In the genomic region with DNA sequence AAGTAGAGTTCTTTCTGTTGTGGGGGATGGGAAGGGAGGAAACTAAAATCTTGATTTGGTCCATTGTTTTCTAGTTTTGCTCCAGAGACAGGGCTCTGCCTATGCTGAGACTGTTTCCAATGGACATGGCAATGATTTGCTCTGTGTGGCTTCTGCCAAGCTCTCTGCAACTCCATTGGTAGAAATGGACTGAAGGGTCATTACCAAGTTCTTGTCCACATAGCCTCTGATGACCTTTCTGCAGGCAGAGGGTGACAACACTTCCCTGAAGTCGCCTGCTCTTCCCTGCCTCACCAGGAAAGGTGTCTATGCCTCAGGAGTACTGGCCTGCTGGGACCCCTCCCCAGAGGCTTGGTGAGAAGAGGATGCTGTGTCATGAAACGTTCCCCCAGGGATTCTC, we compare ENCODE assay signal across 33 cellular contexts. TPM values are rescaled to one million over a fixed set of nuclear protein-coding genes. Genes with fewer than 3 reads are reported as not detected.
"Had no signal": no experiment of that assay in that cellular context is flagged by ENCODE, and none has a peak within 500 bp of the region (broad histone marks: within the 10 kb centered on the region; RNA-seq: fewer than 3 reads in every experiment).

No MANE protein-coding gene starts in this region.

- H3K27ac ChIP-seq: neural progenitor cell, ovary, parathyroid adenoma, psoas muscle, skin epidermis, spleen, stomach, thoracic aorta, tibial artery, transverse colon, upper lobe of right lung, uterus had no signal

- H3K4me3 Mint-ChIP-seq: naive thymus-derived CD4-positive, alpha-beta T cell; natural killer cell; nephron; neural progenitor cell; stimulated activated naive B cell treated with anti-CD40 and anti-IgM and Interleukin-4, amounts not matched to agents 10 μg/mL and 1 μg/mL and 100 μg/mL, for 72 hours; stimulated activated naive CD8-positive, alpha-beta T cell treated with anti-CD3 and anti-CD28 coated beads, Interleukin-15, Interleukin-2, amounts not matched to agents 100 ng/mL and 50 ng/mL, for 24 hours; type B pancreatic cell had no signal

- H3K36me3 ChIP-seq: neural progenitor cell, ovary, spleen, stomach, thoracic aorta, tibial artery, transverse colon, upper lobe of right lung, uterus had no signal

- H3K27me3 ChIP-seq: neural progenitor cell, ovary, stomach, transverse colon, upper lobe of right lung, uterus had no signal

- H2AFZ ChIP-seq: neural progenitor cell, parathyroid adenoma had no signal

- H3K9me3 ChIP-seq: ovary, transverse colon, upper lobe of right lung, uterus had no signal

- H3K36me3 Mint-ChIP-seq: natural killer cell, neural progenitor cell, type B pancreatic cell had no signal

- H3K4me1 ChIP-seq: neural progenitor cell, parathyroid adenoma, spleen, stomach, tibial artery, transverse colon, upper lobe of right lung, uterus had no signal

- H3K9ac ChIP-seq: neural progenitor cell, parathyroid adenoma had no signal

- DNase-seq: naive thymus-derived CD4-positive, alpha-beta T cell; natural killer cell; occipital lobe; ovary; posterior cingulate gyrus; psoas muscle; right cardiac atrium; spleen; stimulated activated CD4-positive, alpha-beta T cell treated with anti-CD3 and anti-CD28 coated beads, Interleukin-12 subunit alpha, Interleukin-12 subunit beta, amount 100 ng/mL, for 4 hours; stimulated activated CD4-positive, alpha-beta T cell treated with anti-CD3 and anti-CD28 coated beads, Interleukin-1b, Interleukin-23, amount 100 ng/mL, for 48 hours; stimulated activated CD4-positive, alpha-beta T cell treated with anti-CD3 and anti-CD28 coated beads, Interleukin-4, amount 100 ng/mL, for 1 hour; stimulated activated CD4-positive, alpha-beta T cell treated with anti-CD3 and anti-CD28 coated beads, Interleukin-4, amount 100 ng/mL, for 4 hours; stimulated activated CD8-positive, alpha-beta memory T cell treated with anti-CD3 and anti-CD28 coated beads, Interleukin-4, amount 100 ng/mL, for 48 hours; stimulated activated naive B cell treated with anti-CD40 and anti-IgM and Interleukin-4, amounts not matched to agents 10 μg/mL and 1 μg/mL and 100 μg/mL, for 72 hours; stimulated activated naive CD4-positive, alpha-beta T cell treated with Interleukin-2 at 50 U/mL for 16 hours; stomach; tibial artery; transverse colon; upper lobe of right lung; uterus had no signal

- H3K4me1 Mint-ChIP-seq: naive thymus-derived CD4-positive, alpha-beta T cell; natural killer cell; nephron; neural progenitor cell; stimulated activated naive B cell treated with anti-CD40 and anti-IgM and Interleukin-4, amounts not matched to agents 10 μg/mL and 1 μg/mL and 100 μg/mL, for 72 hours had no signal

- H3K4me3 ChIP-seq: neural progenitor cell, ovary, psoas muscle, skin epidermis, smooth muscle cell, spleen, stomach, thoracic aorta, tibial artery, transverse colon, upper lobe of right lung, uterus had no signal

- ATAC-seq: naive thymus-derived CD4-positive, alpha-beta T cell; natural killer cell; right cardiac atrium; sciatic nerve; stimulated activated naive B cell treated with anti-CD40 and anti-IgM and Interleukin-4, amounts not matched to agents 10 μg/mL and 1 μg/mL and 100 μg/mL, for 72 hours; upper lobe of right lung had no signal

- H3K79me2 ChIP-seq: parathyroid adenoma had no signal

- H3K27ac Mint-ChIP-seq: naive thymus-derived CD4-positive, alpha-beta T cell; natural killer cell; nephron; neural progenitor cell; progenitor cell of endocrine pancreas; stimulated activated naive B cell treated with anti-CD40 and anti-IgM and Interleukin-4, amounts not matched to agents 10 μg/mL and 1 μg/mL and 100 μg/mL, for 72 hours; stimulated activated naive CD8-positive, alpha-beta T cell treated with anti-CD3 and anti-CD28 coated beads, Interleukin-15, Interleukin-2, amounts not matched to agents 100 ng/mL and 50 ng/mL, for 24 hours; type B pancreatic cell had no signal

- H3K9me3 Mint-ChIP-seq: type B pancreatic cell had no signal

- H3K4me2 ChIP-seq: neural progenitor cell, smooth muscle cell had no signal

RNA-seq across cellular contexts. Expression of gene NOS1, which starts 39.5 kb away (rescaled TPM):
- total RNA-seq: naive thymus-derived CD4-positive, alpha-beta T cell; natural killer cell; osteoblast; subcutaneous adipose tissue had no signal
- polyA plus RNA-seq: naive thymus-derived CD4-positive, alpha-beta T cell; neural cell; smooth muscle cell had no signal
